ENCODE assay signal across 8 cellular contexts in genomic region chr19:56350416-56351045, GRCh38. TPM values are rescaled to one million over a fixed set of nuclear protein-coding genes. Genes with fewer than 3 reads are reported as not detected.
DNase-seq lines count a peak whose midpoint lies in the region; ATAC-seq and TF ChIP-seq lines count a peak whose summit lies in the region.

No MANE protein-coding gene starts in this region.

- H3K4me2 ChIP-seq in PC-9: no peak overlapping the region

- 20 to 26% (median 24%) methylated on average over 8 of the region's 8 CpGs for WGBS in adrenal gland, 4 donors

- H3F3A ChIP-seq in PC-9 (ENCODE audit: insufficient read depth, low read depth): no peaks in the 10 kb centered on the region

- POLR2A ChIA-PET in CD4-positive, alpha-beta memory T cell (lab: Charles Lee; ENCODE audit: partially characterized antibody): no interaction called here
- POLR2A ChIA-PET in PC-9 (lab: Charles Lee; ENCODE audit: unreplicated experiment): no interaction called here

- H4K20me1 ChIP-seq in PC-9 (ENCODE audit: insufficient read depth): no peaks in the 10 kb centered on the region

- H3K27me3 Mint-ChIP-seq in CD4-positive, alpha-beta memory T cell: peaks cover 1% of the 10 kb centered on the region in 2 donors
- H3K27me3 Mint-ChIP-seq in HFFc6 (ENCODE audit: insufficient read depth): no peaks in the 10 kb centered on the region; the same call in 1 of the 2 replicates

- H3K4me3 Mint-ChIP-seq in CD4-positive, alpha-beta memory T cell: no peak overlapping the region
- no peak overlapping the region for H3K4me3 Mint-ChIP-seq in HFFc6

- no peaks in the 10 kb centered on the region for H3K9me2 ChIP-seq in PC-9 (ENCODE audit: insufficient read depth)

- no peaks in the 10 kb centered on the region for H3K36me3 Mint-ChIP-seq in CD4-positive, alpha-beta memory T cell
- H3K36me3 Mint-ChIP-seq in HFFc6 (ENCODE audit: low read depth): no peaks in the 10 kb centered on the region

- no peak overlapping the region for H3K27ac ChIP-seq in CD4-positive, alpha-beta memory T cell (ENCODE audit: low read depth, low read length)
- no peak overlapping the region for H3K27ac ChIP-seq in PC-9
- H3K27ac ChIP-seq in adrenal gland: no peak overlapping the region

- no TSS peak for BruUV-seq in PC-9 (replicated peaks; lab: Mats Ljungman, UMichigan)

- H3K27me3 ChIP-seq in CD4-positive, alpha-beta memory T cell (ENCODE audit: insufficient read depth, low read length): no peaks in the 10 kb centered on the region
- H3K27me3 ChIP-seq in PC-9 (ENCODE audit: insufficient read depth, low read depth): peaks cover 48% of the 10 kb centered on the region
- H3K27me3 ChIP-seq in adrenal gland: no peaks in the 10 kb centered on the region

- H3K9me3 Mint-ChIP-seq in CD4-positive, alpha-beta memory T cell: no peaks in the 10 kb centered on the region
- peaks cover 13% of the 10 kb centered on the region for H3K9me3 Mint-ChIP-seq in HFFc6

- intact Hi-C loops in CD4-positive, alpha-beta memory T cell (cut with micrococcal nuclease): loop anchor here (1.0 kb wide), 3 partner anchors 97 to 284 kb away; no protein-coding TSS in a partner anchor
- intact Hi-C loops in PC-9 (cut with micrococcal nuclease; ENCODE audit: unreplicated experiment) (loop anchor here (1.0 to 5.0 kb wide), 3 partner anchors 98 to 718 kb away; no protein-coding TSS in a partner anchor), adrenal gland (cut with DNase I) (loop anchor here in 1 of 2 donors (5.0 kb wide), 1 partner anchor 98 kb away; no protein-coding TSS in a partner anchor)

- TF ChIP-seq POLR2A in adrenal gland (IDR thresholded peaks at IDR 0.05): no peak

- H3K79me2 ChIP-seq in PC-9 (ENCODE audit: low read depth): no peaks in the 10 kb centered on the region

- ATAC-seq in GM21786 (IDR thresholded peaks at IDR 0.05; ENCODE audit: unreplicated experiment) (no peak), HG03175 (IDR thresholded peaks at IDR 0.05; ENCODE audit: unreplicated experiment) (no peak)

- no peaks in the 10 kb centered on the region for H3K36me3 ChIP-seq in CD4-positive, alpha-beta memory T cell (ENCODE audit: insufficient read depth, low read length)
- H3K36me3 ChIP-seq in PC-9 (ENCODE audit: low read depth) (no peaks in the 10 kb centered on the region), adrenal gland (replicated peaks in 1 of 2) (no peaks in the 10 kb centered on the region)

- H3K4me1 Mint-ChIP-seq in CD4-positive, alpha-beta memory T cell: peaks cover 0 to 1% (median 0%) of the 10 kb centered on the region in 4 donors
- no peaks in the 10 kb centered on the region for H3K4me1 Mint-ChIP-seq in HFFc6 (ENCODE audit: low read depth)

- H3K27ac Mint-ChIP-seq in CD4-positive, alpha-beta memory T cell: no peak overlapping the region
- no peak overlapping the region for H3K27ac Mint-ChIP-seq in HFFc6

- H3K4me3 ChIP-seq in CD4-positive, alpha-beta memory T cell (ENCODE audit: low read length in 2 of 2): no peak overlapping the region
- no peak overlapping the region for H3K4me3 ChIP-seq in PC-9
- H3K4me3 ChIP-seq in adrenal gland: no peak overlapping the region

- H3K9me3 ChIP-seq in CD4-positive, alpha-beta memory T cell (ENCODE audit: control insufficient read depth in 1 of 2, low read length in 2 of 2): no peaks in the 10 kb centered on the region
- H3K9me3 ChIP-seq in PC-9 (ENCODE audit: insufficient read depth, low read depth) (0 out of 2 replicates have a peak, but pooled peaks cover 2% of the 10 kb centered on the region), adrenal gland (replicated peaks in 1 of 3) (no peaks in the 10 kb centered on the region)

- no peak overlapping the region for H2AFZ ChIP-seq in PC-9

- peak; percentile 89 for TF ChIP-seq CTCF in HFFc6 (IDR thresholded peaks at IDR 0.05)
- TF ChIP-seq CTCF in PC-9 (conservative IDR thresholded peaks at IDR 0.05): peak; percentile 92
- peak; percentile 55 to 87 (median 70) for TF ChIP-seq CTCF in adrenal gland (IDR thresholded peaks at IDR 0.05)

- CTCF ChIA-PET in CD4-positive, alpha-beta memory T cell (lab: Charles Lee; ENCODE audit: partially characterized antibody): interaction anchor here (1.3 to 2.5 kb wide), 2 partner anchors 275 to 285 kb away, joined by 3 to 8 read pairs; no protein-coding TSS in a partner anchor
- CTCF ChIA-PET in PC-9 (lab: Charles Lee): interaction anchor here (0.6 kb wide), 1 partner anchor 1824 kb away, joined by 3 read pairs; no protein-coding TSS in a partner anchor

- DNase-seq in CD4-positive, alpha-beta memory T cell: peak; percentile 35 to 57 (median 46)
- DNase-seq in HFFc6 (peak; percentile 28), PC-9 (peak in 1 of 2 experiments; percentile 28), adrenal gland (peak in 6 of 7 donors; percentile 16 to 72 (median 44)), iris pigment epithelial cell (ENCODE audit: low read depth) (peak; percentile 45)
- DNase-seq in stimulated activated CD4-positive, alpha-beta T cell treated with anti-CD3 and anti-CD28 coated beads, Interleukin-4, amount 100 ng/mL, for 4 hours: peak; percentile 20 to 29

- H3K4me1 ChIP-seq in CD4-positive, alpha-beta memory T cell (ENCODE audit: insufficient read depth, low read length): no peaks in the 10 kb centered on the region
- H3K4me1 ChIP-seq in PC-9 (replicated peaks; ENCODE audit: insufficient read depth) (no peaks in the 10 kb centered on the region), adrenal gland (replicated peaks in 1 of 2) (no peaks in the 10 kb centered on the region)

RNA-seq across cellular contexts. Expression of gene ZSCAN5A, which starts 35.9 kb away (rescaled TPM):
- 10 to 100 TPM; 12.2 to 14.6 TPM for total RNA-seq in CD4-positive, alpha-beta memory T cell
- polyA plus RNA-seq in CD4-positive, alpha-beta memory T cell: 1 to 10 TPM; 9.7 to 9.8 TPM
- 1 to 10 TPM; 5.0 to 6.8 (median 5.8) TPM for total RNA-seq in HFFc6 (2021; fragmentation: NEBNext Ultra II Directional; extraction: Animal tissue kit (Norgen Biotek cat#: 25700))
- total RNA-seq in PC-9 (2021) (20.5 and 23.6 TPM in 2 replicates), adrenal gland (10 to 100 TPM in 2 of 8 donors, 1 to 10 TPM in 6; 4.8 to 20.1 (median 7.8) TPM)
- polyA plus RNA-seq in adrenal gland: 10 to 100 TPM in 1 of 3 donors, 1 to 10 TPM in 2; 4.5 to 10.9 (median 8.2) TPM

RNA-seq across cellular contexts. Expression of gene ZNF582, which starts 42.8 kb away (rescaled TPM):
- 1 to 10 TPM; 7.3 to 7.8 TPM for total RNA-seq in CD4-positive, alpha-beta memory T cell
- polyA plus RNA-seq in CD4-positive, alpha-beta memory T cell: 1 to 10 TPM; 3.0 to 6.5 TPM
- 1 to 10 TPM in 3 of 6 experiments, under 1 TPM in 3; 0.37 to 1.2 (median 0.81) TPM for total RNA-seq in HFFc6 (2021; fragmentation: NEBNext Ultra II Directional; extraction: Animal tissue kit (Norgen Biotek cat#: 25700))
- 1.8 and 3.4 TPM in 2 replicates for total RNA-seq in PC-9 (2021)
- total RNA-seq in adrenal gland: 1 to 10 TPM; 3.6 to 9.7 (median 6.2) TPM
- polyA plus RNA-seq in adrenal gland: 1 to 10 TPM; 7.6 to 8.8 (median 8.7) TPM

RNA-seq across cellular contexts. Expression of gene ZNF583, which starts 53.6 kb away (rescaled TPM):
- 10 to 100 TPM in 1 of 2 experiments, 1 to 10 TPM in 1; 9.2 to 14.4 TPM for total RNA-seq in CD4-positive, alpha-beta memory T cell
- polyA plus RNA-seq in CD4-positive, alpha-beta memory T cell: 10 to 100 TPM; 10.2 to 16.5 TPM
- total RNA-seq in HFFc6 (2021; fragmentation: NEBNext Ultra II Directional; extraction: Animal tissue kit (Norgen Biotek cat#: 25700)): 1 to 10 TPM; 3.5 to 5.3 (median 4.5) TPM
- total RNA-seq in PC-9 (2021) (2.5 and 3.1 TPM in 2 replicates), adrenal gland (1 to 10 TPM; 4.0 to 9.4 (median 6.2) TPM)
- 10 to 100 TPM in 1 of 3 donors, 1 to 10 TPM in 2; 1.5 to 10.1 (median 2.7) TPM for polyA plus RNA-seq in adrenal gland
